In genomic region chr1:26363549-26364448, GRCh38 we compare ENCODE assay signal across 2 cellular contexts.
TF ChIP-seq lines count a peak whose summit lies in the region.

No MANE protein-coding gene starts in this region.

TF ChIP-seq in HCT116, 20 proteins besides CTCF, POLR2A, EP300 and RAD21:
- TF ChIP-seq CEBPB (IDR thresholded peaks at IDR 0.05; ENCODE audit: low read depth), result no peak
- peak; percentile 52 for TF ChIP-seq YY1 (IDR thresholded peaks at IDR 0.05; ENCODE audit: extremely low read depth, insufficient replicate concordance, low read depth, low read length)

TF ChIP-seq in endothelial cell of umbilical vein, 7 proteins besides CTCF, POLR2A, EP300 and RAD21:
- TF ChIP-seq EZH2 (IDR thresholded peaks at IDR 0.05; ENCODE audit: borderline replicate concordance, low read depth, low read length, severe bottlenecking) (no peak), MYC (IDR thresholded peaks at IDR 0.05; ENCODE audit: low read depth, low read length) (no peak), JUN (IDR thresholded peaks at IDR 0.05; ENCODE audit: borderline replicate concordance, insufficient read depth, insufficient read length, low read depth) (no peak), MAX (IDR thresholded peaks at IDR 0.05; ENCODE audit: insufficient read depth, insufficient read length) (no peak), FOS (IDR thresholded peaks at IDR 0.05; ENCODE audit: borderline replicate concordance, insufficient read depth, low read length) (no peak), POLR2AphosphoS5 (IDR thresholded peaks at IDR 0.05; ENCODE audit: insufficient read depth, low read depth, low read length) (no peak)
